In genomic region chr1:159187647-159188374, GRCh38 we compare ENCODE assay signal across 1 cellular context.
TF ChIP-seq lines count a peak whose summit lies in the region.

No MANE protein-coding gene starts in this region.

TF ChIP-seq in endothelial cell of umbilical vein, 7 proteins besides CTCF, POLR2A, EP300 and RAD21:
- TF ChIP-seq FOS (IDR thresholded peaks at IDR 0.05; ENCODE audit: borderline replicate concordance, insufficient read depth, low read length) (no peak), MYC (IDR thresholded peaks at IDR 0.05; ENCODE audit: low read depth, low read length) (no peak), JUN (IDR thresholded peaks at IDR 0.05; ENCODE audit: borderline replicate concordance, insufficient read depth, insufficient read length, low read depth) (no peak), EZH2 (IDR thresholded peaks at IDR 0.05; ENCODE audit: borderline replicate concordance, low read depth, low read length, severe bottlenecking) (no peak), GATA2 (IDR thresholded peaks at IDR 0.05; ENCODE audit: insufficient read depth, insufficient read length, low read depth, low read length) (no peak), POLR2AphosphoS5 (IDR thresholded peaks at IDR 0.05; ENCODE audit: insufficient read depth, low read depth, low read length) (no peak)
- TF ChIP-seq, protein P1, sequence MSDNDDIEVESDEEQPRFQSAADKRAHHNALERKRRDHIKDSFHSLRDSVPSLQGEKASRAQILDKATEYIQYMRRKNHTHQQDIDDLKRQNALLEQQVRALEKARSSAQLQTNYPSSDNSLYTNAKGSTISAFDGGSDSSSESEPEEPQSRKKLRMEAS (IDR thresholded peaks at IDR 0.05; ENCODE audit: insufficient read depth, insufficient read length): no peak
